22 cellular contexts compared by ENCODE assay signal in genomic region chr10:93280121-93280698, GRCh38.
"Had no signal": no experiment of that assay in that cellular context is flagged by ENCODE, and none has a peak within 500 bp of the region (broad histone marks: within the 10 kb centered on the region; RNA-seq: fewer than 3 reads in every experiment).

No MANE protein-coding gene starts in this region.

- H3K9me3 ChIP-seq: body of pancreas, mucosa of descending colon, ovary, psoas muscle, tibial artery had no signal

- H3K27ac Mint-ChIP-seq: activated naive CD8-positive, alpha-beta T cell treated with anti-CD3 and anti-CD28 coated beads, Interleukin-2, amount 10 ng/mL, durations not matched to agents 7 days and 5 days; immature natural killer cell; memory B cell; naive B cell had no signal

- H3K27me3 ChIP-seq: body of pancreas, foreskin keratinocyte, ovary, tibial artery had no signal

- H3K4me1 Mint-ChIP-seq: activated naive CD8-positive, alpha-beta T cell treated with anti-CD3 and anti-CD28 coated beads, Interleukin-2, amount 10 ng/mL, durations not matched to agents 7 days and 5 days; immature natural killer cell had no signal

- ATAC-seq: body of pancreas; foreskin keratinocyte; left ventricle myocardium superior; mucosa of descending colon; psoas muscle; right cardiac atrium; stimulated activated naive CD8-positive, alpha-beta T cell treated with anti-CD3 and anti-CD28 coated beads, Interleukin-15, Interleukin-2, amounts not matched to agents 100 U/mL and 50 U/mL, for 24 hours had no signal

- H3K4me3 ChIP-seq: body of pancreas, mucosa of descending colon, ovary, psoas muscle, tibial artery had no signal

- H3K9me3 Mint-ChIP-seq: activated naive CD8-positive, alpha-beta T cell treated with anti-CD3 and anti-CD28 coated beads, Interleukin-2, amount 10 ng/mL, durations not matched to agents 7 days and 5 days; immature natural killer cell; memory B cell; neural crest cell had no signal

- H3K27me3 Mint-ChIP-seq: naive B cell had no signal

- H3K36me3 Mint-ChIP-seq: activated naive CD8-positive, alpha-beta T cell treated with anti-CD3 and anti-CD28 coated beads, Interleukin-2, amount 10 ng/mL, durations not matched to agents 7 days and 5 days; immature natural killer cell; memory B cell; naive B cell had no signal

- DNase-seq: activated CD4-positive, alpha-beta T cell treated with anti-CD3 and anti-CD28 coated beads, Interleukin-2, amount 50 U/mL, for 48 hours; activated naive CD4-positive, alpha-beta T cell treated with Interleukin-2 at 50 U/mL for 16 hours; activated naive CD8-positive, alpha-beta T cell treated with anti-CD3 and anti-CD28 coated beads, Interleukin-2, amount 10 ng/mL, durations not matched to agents 7 days and 5 days; amygdala; body of pancreas; foreskin keratinocyte; hippocampal formation; immature natural killer cell; kidney glomerular epithelial cell; left ventricle myocardium superior; mucosa of descending colon; naive B cell; ovary; psoas muscle; right cardiac atrium; stimulated activated CD4-positive, alpha-beta T cell treated with anti-CD3 and anti-CD28 coated beads, Interleukin-2, amount 100 ng/mL, for 24 hours; stimulated activated naive CD8-positive, alpha-beta T cell treated with anti-CD3 and anti-CD28 coated beads, Interleukin-15, Interleukin-2, amounts not matched to agents 100 U/mL and 50 U/mL, for 24 hours; substantia nigra; T1000; tibial artery had no signal

- H3K4me1 ChIP-seq: body of pancreas, foreskin keratinocyte, psoas muscle had no signal

- H3K4me3 Mint-ChIP-seq: activated naive CD8-positive, alpha-beta T cell treated with anti-CD3 and anti-CD28 coated beads, Interleukin-2, amount 10 ng/mL, durations not matched to agents 7 days and 5 days; immature natural killer cell; memory B cell; naive B cell; neural crest cell had no signal

- H3K27ac ChIP-seq: body of pancreas, foreskin keratinocyte, ovary, psoas muscle, tibial artery had no signal

- H3K36me3 ChIP-seq: ovary, tibial artery had no signal
